Comparison of ENCODE assay signal across 17 cellular contexts in genomic region chr13:35838356-35838755, GRCh38.
DNase-seq lines count a peak whose midpoint lies in the region; ATAC-seq and FAIRE-seq lines count a peak whose summit lies in the region.
"Had no signal": no experiment of that assay in that cellular context is flagged by ENCODE, and none has a peak within 500 bp of the region (broad histone marks: within the 10 kb centered on the region; RNA-seq: fewer than 3 reads in every experiment).

No MANE protein-coding gene starts in this region.

- FAIRE-seq in RCC 7860 (lab: Jason Lieb, UNC) = no peak
- FAIRE-seq: D721Med, TTC549 had no signal

- DNase-seq in COLO829 (ENCODE audit: low spot score) (peak; percentile 14), RCC 7860 (ENCODE audit: low spot score) (peak; percentile 37), dedifferentiated amniotic fluid mesenchymal stem cell (ENCODE audit: extremely low spot score) (peak; percentile 73), non-pigmented ciliary epithelial cell (ENCODE audit: low read depth) (peak; percentile 90)
- no peak for DNase-seq in stimulated activated CD4-positive, alpha-beta T cell treated with anti-CD3 and anti-CD28 coated beads, Interleukin-2, amount 100 ng/mL, for 48 hours
- DNase-seq in central memory CD4-positive, alpha-beta T cell = no peak
- DNase-seq: activated naive CD8-positive, alpha-beta T cell treated with anti-CD3 and anti-CD28 coated beads for 36 hours; effector memory CD8-positive, alpha-beta T cell; NCI-H1105 treated with DMSO at 0.1 percent for 48 hours; NCI-H446 treated with DMSO at 0.1 percent for 48 hours; retina had no signal

- ATAC-seq in GM19397 (IDR thresholded peaks at IDR 0.05; ENCODE audit: unreplicated experiment) = no peak
- no peak for ATAC-seq in GM21717 (IDR thresholded peaks at IDR 0.05; ENCODE audit: unreplicated experiment)
- ATAC-seq: effector memory CD8-positive, alpha-beta T cell; GM23338; Panc1 had no signal

Comparison
In these comparisons a context has a peak if more than half of its experiments do, and no peak if none do; other contexts are left out.
1. DNase-seq: peak in COLO829 (single experiment), RCC 7860 (single experiment), dedifferentiated amniotic fluid mesenchymal stem cell (single experiment) and non-pigmented ciliary epithelial cell (single experiment); none in stimulated activated CD4-positive, alpha-beta T cell treated with anti-CD3 and anti-CD28 coated beads, Interleukin-2, amount 100 ng/mL, for 48 hours (0 of 2) and central memory CD4-positive, alpha-beta T cell (single experiment).